9 cellular contexts compared by ENCODE assay signal in the genomic region with DNA sequence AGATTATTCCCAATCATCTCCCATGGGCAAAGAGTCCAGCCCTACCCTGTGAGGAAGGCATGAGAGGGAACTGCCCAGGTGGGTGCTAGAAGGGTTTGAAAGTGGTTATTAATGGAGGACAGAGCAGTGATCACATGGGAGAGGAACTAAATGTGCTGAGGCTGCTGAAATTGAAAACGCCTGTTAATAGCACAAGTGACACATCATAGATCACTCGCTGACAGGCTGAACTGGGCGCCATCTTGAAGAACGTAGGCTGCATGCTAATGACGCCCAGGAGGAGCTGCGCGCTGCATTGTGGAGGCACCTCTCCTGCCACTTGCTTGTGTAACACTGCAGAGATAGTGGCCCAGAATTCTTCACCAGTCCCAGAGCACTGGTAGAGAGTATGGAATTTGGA.
"Had no signal": no experiment of that assay in that cellular context is flagged by ENCODE, and none has a peak within 500 bp of the region (broad histone marks: within the 10 kb centered on the region; RNA-seq: fewer than 3 reads in every experiment).

No MANE protein-coding gene starts in this region.

- H3K36me3 ChIP-seq: HAP-1 had no signal

- H2AFZ ChIP-seq: GM23248 had no signal

- DNase-seq: GM23248, GOT3, H7, HFFc6, KBM-7 had no signal

- H3K9ac ChIP-seq: GM23248, KMS-11 had no signal

- H3K4me3 ChIP-seq: GM23248, HAP-1 had no signal

- H3K9me3 ChIP-seq: HAP-1 had no signal

- H3K27ac ChIP-seq: GM23248, KMS-11 had no signal

- ATAC-seq: HCT116 had no signal

- H3K4me1 ChIP-seq: HAP-1 had no signal

- FAIRE-seq: HTR-8/SVneo had no signal

- H3K4me2 ChIP-seq: KMS-11 had no signal
